Comparison of ENCODE assay signal across 1 cellular context in genomic region chr11:78041843-78042455, GRCh38.
TF ChIP-seq lines count a peak whose summit lies in the region.

No MANE protein-coding gene starts in this region.

TF ChIP-seq in K562, 482 proteins besides CTCF, POLR2A, EP300 and RAD21 (continued from another document):
- TF ChIP-seq IRF9 (tag; IDR thresholded peaks at IDR 0.05) (peak; percentile 66; the same call in 1 of the 2 replicates), HINFP (tag; conservative IDR thresholded peaks at IDR 0.05; ENCODE audit: low read depth) (0 out of 2 replicates have a peak, but pooled peaks have one; percentile 45), PTRF (tag; IDR thresholded peaks at IDR 0.05) (peak; percentile 80), TSHZ1 (CRISPR knock-in tag; IDR thresholded peaks at IDR 0.05) (0 out of 2 replicates have a peak, but pooled peaks have one; percentile 38), CUX1 (CRISPR knock-in tag; IDR thresholded peaks at IDR 0.05) (0 out of 2 replicates have a peak, but pooled peaks have one; percentile 11), ZBTB9 (CRISPR knock-in tag; IDR thresholded peaks at IDR 0.05) (no peak), CGGBP1 (CRISPR knock-in tag; IDR thresholded peaks at IDR 0.05) (no peak), YBX1 (IDR thresholded peaks at IDR 0.05) (no peak), L3MBTL2 (IDR thresholded peaks at IDR 0.05) (no peak), ZBTB43 (CRISPR knock-in tag; IDR thresholded peaks at IDR 0.05) (no peak), ZNF707 (CRISPR knock-in tag; conservative IDR thresholded peaks at IDR 0.05) (no peak), ZNF232 (CRISPR knock-in tag; IDR thresholded peaks at IDR 0.05) (no peak), HDAC8 (tag; IDR thresholded peaks at IDR 0.05) (peak; percentile 84), RERE (CRISPR knock-in tag; IDR thresholded peaks at IDR 0.05; ENCODE audit: borderline replicate concordance) (no peak)
